ENCODE assay signal across 8 cellular contexts in the genomic region with DNA sequence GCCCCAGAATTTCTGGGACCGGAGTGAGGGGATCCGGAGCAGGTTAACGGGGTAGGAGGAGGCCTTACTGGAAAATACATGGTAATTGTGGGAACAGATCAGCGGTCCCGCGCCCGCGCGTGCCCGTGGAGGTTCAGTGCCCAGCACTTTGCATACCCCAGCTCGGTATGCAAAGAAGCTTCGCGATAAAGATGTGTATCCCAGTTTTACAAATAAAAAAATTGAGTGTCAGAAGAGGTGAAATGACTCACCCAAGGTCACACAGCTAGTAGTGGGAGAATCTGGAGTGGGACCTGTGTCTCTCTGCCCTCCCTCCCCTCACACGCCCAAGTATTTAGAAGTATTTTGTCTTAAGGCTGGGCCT. TPM values are rescaled to one million over a fixed set of nuclear protein-coding genes. Genes with fewer than 3 reads are reported as not detected.
DNase-seq lines count a peak whose midpoint lies in the region; ATAC-seq and TF ChIP-seq lines count a peak whose summit lies in the region.

No MANE protein-coding gene starts in this region.

- H3K4me3 Mint-ChIP-seq in CD8-positive, alpha-beta T cell: peak overlapping the region; percentile 21

- TF ChIP-seq CTCF in CD8-positive, alpha-beta T cell (IDR thresholded peaks at IDR 0.05): no peak
- no peak for TF ChIP-seq CTCF in fibroblast of pulmonary artery (IDR thresholded peaks at IDR 0.05; ENCODE audit: low read length, missing control alignments)
- no peak for TF ChIP-seq CTCF in prostate gland (IDR thresholded peaks at IDR 0.05)

- H3K9me3 Mint-ChIP-seq in CD8-positive, alpha-beta T cell: no peaks in the 10 kb centered on the region

- 25% methylated on average over 14 of the region's 14 CpGs for WGBS in prostate gland

- H3K27ac Mint-ChIP-seq in CD8-positive, alpha-beta T cell: no peak overlapping the region

- no peak for DNase-seq in CD8-positive, alpha-beta T cell
- DNase-seq in NT2/D1 (ENCODE audit: low read depth, low spot score) (no peak), fibroblast of pulmonary artery (ENCODE audit: low read depth) (no peak), prostate gland (ENCODE audit: low spot score) (no peak), iPS-NIHi11 (ENCODE audit: low spot score) (no peak)
- DNase-seq in activated CD4-positive, alpha-beta T cell treated with anti-CD3 and anti-CD28 coated beads for 4 hours: no peak

- no peak overlapping the region for H3K4me3 ChIP-seq in CD8-positive, alpha-beta T cell (ENCODE audit: low read depth, low read length)
- H3K4me3 ChIP-seq in NT2/D1 (ENCODE audit: insufficient read length, low read depth) (peak overlapping the region; percentile 54), fibroblast of pulmonary artery (replicated peaks; ENCODE audit: low read depth, low read length) (peak overlapping the region; percentile 49), prostate gland (peak overlapping the region; percentile 62 to 83)

- H3K4me1 ChIP-seq in CD8-positive, alpha-beta T cell (ENCODE audit: insufficient read depth, low read length): peaks cover 4% of the 10 kb centered on the region
- H3K4me1 ChIP-seq in NT2/D1 (ENCODE audit: insufficient read depth, insufficient read length) (peaks cover 4% of the 10 kb centered on the region), prostate gland (replicated peaks) (peaks cover 3% of the 10 kb centered on the region)

- no peak for ATAC-seq in CD8-positive, alpha-beta T cell
- ATAC-seq in GM18868 (IDR thresholded peaks at IDR 0.05; ENCODE audit: unreplicated experiment) (no peak), HG03097 (IDR thresholded peaks at IDR 0.05; ENCODE audit: low FRiP score, unreplicated experiment) (no peak)

- H3K36me3 Mint-ChIP-seq in CD8-positive, alpha-beta T cell: no peaks in the 10 kb centered on the region

- peaks cover 33% of the 10 kb centered on the region for H3K27me3 Mint-ChIP-seq in CD8-positive, alpha-beta T cell (ENCODE audit: low read depth)

- intact Hi-C loops in CD8-positive, alpha-beta T cell (cut with DNase I, micrococcal nuclease): no loop called here
- intact Hi-C loops in prostate gland (cut with DNase I): loop anchor here (5.0 kb wide), 2 partner anchors 85 to 165 kb away; no protein-coding TSS in a partner anchor

- POLR2A ChIA-PET in CD8-positive, alpha-beta T cell (lab: Charles Lee): no interaction called here

- TF ChIP-seq POLR2A in prostate gland (IDR thresholded peaks at IDR 0.05): no peak

- peak overlapping the region; percentile 79 for H3K9ac ChIP-seq in NT2/D1 (ENCODE audit: insufficient read length, low read depth)

- no peak overlapping the region for H3K27ac ChIP-seq in CD8-positive, alpha-beta T cell (ENCODE audit: low read depth, low read length)
- peak overlapping the region; percentile 83 to 86 for H3K27ac ChIP-seq in prostate gland

- H3K4me1 Mint-ChIP-seq in CD8-positive, alpha-beta T cell (ENCODE audit: low read depth): peaks cover 3% of the 10 kb centered on the region

- CTCF ChIA-PET in CD8-positive, alpha-beta T cell (lab: Charles Lee): no interaction called here

- H3K36me3 ChIP-seq in CD8-positive, alpha-beta T cell (ENCODE audit: insufficient read depth, low read length): no peaks in the 10 kb centered on the region
- H3K36me3 ChIP-seq in NT2/D1 (ENCODE audit: insufficient read depth, insufficient read length, low read length) (peaks cover 5% of the 10 kb centered on the region), prostate gland (no peaks in the 10 kb centered on the region)

- no peaks in the 10 kb centered on the region for H3K9me3 ChIP-seq in CD8-positive, alpha-beta T cell (ENCODE audit: low read length)
- no peaks in the 10 kb centered on the region for H3K9me3 ChIP-seq in NT2/D1 (ENCODE audit: insufficient read depth, low read length)
- H3K9me3 ChIP-seq in prostate gland: no peaks in the 10 kb centered on the region

- H3K27me3 ChIP-seq in CD8-positive, alpha-beta T cell (ENCODE audit: insufficient read depth, low read length): no peaks in the 10 kb centered on the region
- H3K27me3 ChIP-seq in NT2/D1 (ENCODE audit: insufficient read depth, insufficient read length): peaks cover 36% of the 10 kb centered on the region
- no peaks in the 10 kb centered on the region for H3K27me3 ChIP-seq in prostate gland (replicated peaks; ENCODE audit: insufficient read depth)

RNA-seq across cellular contexts. Expression of gene NEURL1B, which starts 1.0 kb away (rescaled TPM):
- total RNA-seq in CD8-positive, alpha-beta T cell: under 1 TPM; 0.05 to 0.11 TPM
- 10 to 100 TPM; 23.9 to 39.9 TPM for total RNA-seq in prostate gland

Comparison
In these comparisons a context has a peak if more than half of its experiments do, and no peak if none do; other contexts are left out.
1. RNA of gene NEURL1B, which starts 1.0 kb away (total RNA-seq): 23.9 to 39.9 TPM in prostate gland; 0.05 to 0.11 TPM in CD8-positive, alpha-beta T cell; every median in the first group is over 10 times any median in the second.